In genomic region chr6:112988748-112989147, GRCh38 we compare ENCODE assay signal across 27 cellular contexts.
"Had no signal": no experiment of that assay in that cellular context is flagged by ENCODE, and none has a peak within 500 bp of the region (broad histone marks: within the 10 kb centered on the region; RNA-seq: fewer than 3 reads in every experiment).

No MANE protein-coding gene starts in this region.

- H3K36me3 ChIP-seq: colonic mucosa, esophagus muscularis mucosa, esophagus squamous epithelium, gastrocnemius medialis, gastroesophageal sphincter, heart left ventricle, heart right ventricle had no signal

- H2AFZ ChIP-seq: hepatocyte had no signal

- H3K27me3 ChIP-seq: colonic mucosa, dorsolateral prefrontal cortex, esophagus muscularis mucosa, esophagus squamous epithelium, foreskin keratinocyte, gastrocnemius medialis, gastroesophageal sphincter, heart left ventricle, heart right ventricle, hepatocyte had no signal

- H3K4me3 Mint-ChIP-seq: dendritic cell treated with granulocyte-macrophage colony-stimulating factor and Interleukin-4, amounts not matched to agents 40 ng/mL and 50 ng/mL, for 4 days; effector memory CD8-positive, alpha-beta T cell; endodermal cell had no signal

- H3K27ac Mint-ChIP-seq: dendritic cell treated with granulocyte-macrophage colony-stimulating factor and Interleukin-4, amounts not matched to agents 40 ng/mL and 50 ng/mL, for 4 days; effector memory CD8-positive, alpha-beta T cell; endodermal cell had no signal

- H3K4me1 ChIP-seq: colonic mucosa, esophagus squamous epithelium, foreskin keratinocyte, gastrocnemius medialis, gastroesophageal sphincter, heart left ventricle, heart right ventricle had no signal

- ATAC-seq: effector memory CD8-positive, alpha-beta T cell; esophagus mucosa; foreskin keratinocyte; gastrocnemius medialis; gastroesophageal sphincter; heart left ventricle; heart right ventricle had no signal

- H3K27ac ChIP-seq: colonic mucosa, coronary artery, dorsolateral prefrontal cortex, epithelial cell of prostate, esophagus muscularis mucosa, esophagus squamous epithelium, foreskin keratinocyte, gastrocnemius medialis, gastroesophageal sphincter, heart left ventricle, heart right ventricle, hepatocyte had no signal

- H3K4me2 ChIP-seq: hepatocyte had no signal

- DNase-seq: colonic mucosa; cortex of kidney; dermis blood vessel endothelial cell; dorsolateral prefrontal cortex; effector CD4-positive, alpha-beta T cell; effector CD8-positive, alpha-beta T cell; effector memory CD4-positive, alpha-beta T cell; effector memory CD8-positive, alpha-beta T cell; endodermal cell; erythroblast; esophagus squamous epithelium; foreskin fibroblast; foreskin keratinocyte; foreskin melanocyte; gastrocnemius medialis; glutamatergic neuron; head of caudate nucleus; heart left ventricle; heart right ventricle had no signal

- FAIRE-seq: endothelial cell of umbilical vein had no signal

- H3K4me3 ChIP-seq: colonic mucosa, coronary artery, dorsolateral prefrontal cortex, esophagus muscularis mucosa, esophagus squamous epithelium, gastrocnemius medialis, gastroesophageal sphincter, heart left ventricle, heart right ventricle, hepatocyte had no signal

- H3K9me3 Mint-ChIP-seq: endodermal cell had no signal

- H3K4me1 Mint-ChIP-seq: endodermal cell had no signal

- H3K79me2 ChIP-seq: hepatocyte had no signal

- H3K27me3 Mint-ChIP-seq: dendritic cell treated with granulocyte-macrophage colony-stimulating factor and Interleukin-4, amounts not matched to agents 40 ng/mL and 50 ng/mL, for 4 days; effector memory CD8-positive, alpha-beta T cell had no signal

- H3K9me3 ChIP-seq: colonic mucosa, esophagus squamous epithelium, gastrocnemius medialis, gastroesophageal sphincter had no signal
